Comparison of ENCODE assay signal across 8 cellular contexts in genomic region chr10:75402486-75403143, GRCh38. TPM values are rescaled to one million over a fixed set of nuclear protein-coding genes. Genes with fewer than 3 reads are reported as not detected.
A peak's percentile ranks its signal among the peaks of the same experiment; 100 is the strongest.
DNase-seq lines count a peak whose midpoint lies in the region; ATAC-seq and TF ChIP-seq lines count a peak whose summit lies in the region.

No MANE protein-coding gene starts in this region.

- peak; percentile 7 for ATAC-seq in WTC11

- H3K27me3 Mint-ChIP-seq in Calu3 (ENCODE audit: unreplicated experiment) (no peaks in the 10 kb centered on the region), WTC11 (ENCODE audit: low read depth) (peaks cover 97% of the 10 kb centered on the region), glutamatergic neuron (ENCODE audit: unreplicated experiment) (peaks cover 30% of the 10 kb centered on the region)

- H3K4me1 Mint-ChIP-seq in Calu3 (ENCODE audit: low read depth, unreplicated experiment) (peaks cover 17% of the 10 kb centered on the region), WTC11 (peaks cover 47% of the 10 kb centered on the region), glutamatergic neuron (ENCODE audit: low read depth, unreplicated experiment) (peaks cover 12% of the 10 kb centered on the region)

- H3K27ac Mint-ChIP-seq in Calu3 (ENCODE audit: unreplicated experiment) (peak overlapping the region; percentile 72), WTC11 (peak overlapping the region; percentile 46; the same call in 1 of the 2 replicates), glutamatergic neuron (ENCODE audit: unreplicated experiment) (peak overlapping the region; percentile 94)

- no peaks in the 10 kb centered on the region for H3K9me3 Mint-ChIP-seq in Calu3 (ENCODE audit: low read depth, unreplicated experiment)
- H3K9me3 Mint-ChIP-seq in WTC11 = no peaks in the 10 kb centered on the region
- H3K9me3 Mint-ChIP-seq in glutamatergic neuron (ENCODE audit: unreplicated experiment) = peaks cover 21% of the 10 kb centered on the region

- CTCF ChIA-PET in Calu3 (lab: Charles Lee) (interaction anchor here (0.6 to 2.0 kb wide), 9 partner anchors 13 to 634 kb away, joined by 3 to 12 read pairs (median 5); partner anchors contain the start of gene COMTD1), WTC11 (lab: Charles Lee) (interaction anchor here (0.6 to 4.2 kb wide), 8 partner anchors 28 to 634 kb away, joined by 3 to 30 read pairs (median 4); no protein-coding TSS in a partner anchor)

- DNase-seq in Calu3 = peak; percentile 69
- DNase-seq in LHCN-M2 (ENCODE audit: low read depth) = peak; percentile 11
- peak; percentile 52 for DNase-seq in WTC11 (ENCODE audit: low spot score)
- peak; percentile 55 for DNase-seq in glutamatergic neuron
- peak; percentile 90 for DNase-seq in pons (ENCODE audit: low spot score)
- DNase-seq in hippocampal formation (lab: John Stamatoyannopoulos, UW) = no peak
- DNase-seq in activated effector memory CD4-positive, alpha-beta T cell treated with Interleukin-2 at 50 U/mL for 16 hours = no peak
- no peak for DNase-seq in activated CD4-positive, alpha-beta T cell treated with anti-CD3 and anti-CD28 coated beads for 1 hour

- no TSS peak for BruUV-seq in Calu3 (replicated peaks; lab: Mats Ljungman, UMichigan)

- POLR2A ChIA-PET in WTC11 (lab: Charles Lee) = interaction anchor here (0.7 kb wide), 1 partner anchor 901 kb away, joined by 4 read pairs; no protein-coding TSS in a partner anchor

- peak overlapping the region; percentile 95 for H3K4me3 Mint-ChIP-seq in Calu3 (ENCODE audit: low read depth, unreplicated experiment)
- H3K4me3 Mint-ChIP-seq in WTC11 = peak overlapping the region; percentile 70
- peak overlapping the region; percentile 98 for H3K4me3 Mint-ChIP-seq in glutamatergic neuron (ENCODE audit: unreplicated experiment)

- no peak for TF ChIP-seq CTCF in Calu3 (IDR thresholded peaks at IDR 0.05; ENCODE audit: unreplicated experiment)
- no peak for TF ChIP-seq CTCF in WTC11 (IDR thresholded peaks at IDR 0.05)
- TF ChIP-seq CTCF in glutamatergic neuron (IDR thresholded peaks at IDR 0.05; ENCODE audit: partially characterized antibody, unreplicated experiment) = no peak

- H3K36me3 Mint-ChIP-seq in Calu3 (ENCODE audit: insufficient read depth, unreplicated experiment) = peaks cover 79% of the 10 kb centered on the region
- H3K36me3 Mint-ChIP-seq in WTC11 = no peaks in the 10 kb centered on the region; the same call in 1 of the 2 replicates
- no peaks in the 10 kb centered on the region for H3K36me3 Mint-ChIP-seq in glutamatergic neuron (ENCODE audit: unreplicated experiment)

- intact Hi-C loops in Calu3 (cut with micrococcal nuclease; ENCODE audit: unreplicated experiment) = loop anchor here (1.0 to 10.0 kb wide), 6 partner anchors 140 to 1710 kb away; no protein-coding TSS in a partner anchor

TF ChIP-seq in WTC11, 78 proteins besides CTCF, POLR2A, EP300 and RAD21:
- TF ChIP-seq TEAD4 (CRISPR knock-in tag; IDR thresholded peaks at IDR 0.05) = no peak
- no peak for TF ChIP-seq GRHL2 (CRISPR knock-in tag; IDR thresholded peaks at IDR 0.05; ENCODE audit: insufficient replicate concordance, severe bottlenecking)
- TF ChIP-seq ZNF317 (CRISPR knock-in tag; IDR thresholded peaks at IDR 0.05; ENCODE audit: borderline replicate concordance, low read depth) = no peak
- no peak for TF ChIP-seq MYBL2 (CRISPR knock-in tag; IDR thresholded peaks at IDR 0.05)
- TF ChIP-seq, protein P1, sequence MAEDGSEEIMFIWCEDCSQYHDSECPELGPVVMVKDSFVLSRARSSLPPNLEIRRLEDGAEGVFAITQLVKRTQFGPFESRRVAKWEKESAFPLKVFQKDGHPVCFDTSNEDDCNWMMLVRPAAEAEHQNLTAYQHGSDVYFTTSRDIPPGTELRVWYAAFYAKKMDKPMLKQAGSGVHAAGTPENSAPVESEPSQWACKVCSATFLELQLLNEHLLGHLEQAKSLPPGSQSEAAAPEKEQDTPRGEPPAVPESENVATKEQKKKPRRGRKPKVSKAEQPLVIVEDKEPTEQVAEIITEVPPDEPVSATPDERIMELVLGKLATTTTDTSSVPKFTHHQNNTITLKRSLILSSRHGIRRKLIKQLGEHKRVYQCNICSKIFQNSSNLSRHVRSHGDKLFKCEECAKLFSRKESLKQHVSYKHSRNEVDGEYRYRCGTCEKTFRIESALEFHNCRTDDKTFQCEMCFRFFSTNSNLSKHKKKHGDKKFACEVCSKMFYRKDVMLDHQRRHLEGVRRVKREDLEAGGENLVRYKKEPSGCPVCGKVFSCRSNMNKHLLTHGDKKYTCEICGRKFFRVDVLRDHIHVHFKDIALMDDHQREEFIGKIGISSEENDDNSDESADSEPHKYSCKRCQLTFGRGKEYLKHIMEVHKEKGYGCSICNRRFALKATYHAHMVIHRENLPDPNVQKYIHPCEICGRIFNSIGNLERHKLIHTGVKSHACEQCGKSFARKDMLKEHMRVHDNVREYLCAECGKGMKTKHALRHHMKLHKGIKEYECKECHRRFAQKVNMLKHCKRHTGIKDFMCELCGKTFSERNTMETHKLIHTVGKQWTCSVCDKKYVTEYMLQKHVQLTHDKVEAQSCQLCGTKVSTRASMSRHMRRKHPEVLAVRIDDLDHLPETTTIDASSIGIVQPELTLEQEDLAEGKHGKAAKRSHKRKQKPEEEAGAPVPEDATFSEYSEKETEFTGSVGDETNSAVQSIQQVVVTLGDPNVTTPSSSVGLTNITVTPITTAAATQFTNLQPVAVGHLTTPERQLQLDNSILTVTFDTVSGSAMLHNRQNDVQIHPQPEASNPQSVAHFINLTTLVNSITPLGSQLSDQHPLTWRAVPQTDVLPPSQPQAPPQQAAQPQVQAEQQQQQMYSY (CRISPR knock-in tag; IDR thresholded peaks at IDR 0.05) = no peak
- TF ChIP-seq ZBTB21 (CRISPR knock-in tag; IDR thresholded peaks at IDR 0.05; ENCODE audit: borderline replicate concordance) = no peak
- no peak for TF ChIP-seq SOX15 (CRISPR knock-in tag; IDR thresholded peaks at IDR 0.05)
- no peak for TF ChIP-seq HMGA2 (CRISPR knock-in tag; IDR thresholded peaks at IDR 0.05)

RNA-seq across cellular contexts. Expression of gene ZNF503, which starts 1.1 kb away (rescaled TPM):
- 12.5 and 12.8 TPM in 2 replicates for total RNA-seq in Calu3 (2022)
- 3.8 and 4.1 TPM in 2 replicates for total RNA-seq in LHCN-M2 (2014; rRNA removed)
- 3.5 TPM for polyA plus RNA-seq in LHCN-M2 (2012)
- total RNA-seq in WTC11 (2021) = 0.25 to 0.39 TPM (median 0.34 TPM) in 3 replicates
- total RNA-seq in glutamatergic neuron (ENCODE audit: unreplicated experiment) = 5.6 TPM

RNA-seq across cellular contexts. Expression of gene LRMDA, which starts 28.8 kb away (rescaled TPM):
- total RNA-seq in Calu3 (2022) (5.5 and 7.6 TPM in 2 replicates), LHCN-M2 (2014; rRNA removed) (not detected in 2 replicates), WTC11 (2021) (0.48 to 0.92 TPM (median 0.78 TPM) in 3 replicates), glutamatergic neuron (ENCODE audit: unreplicated experiment) (2.1 TPM)
- 0.22 TPM for polyA plus RNA-seq in LHCN-M2 (2012)

Comparison
In these comparisons a context has a peak if more than half of its experiments do, and no peak if none do; other contexts are left out.
1. DNase-seq: peak in Calu3 (single experiment), LHCN-M2 (single experiment), WTC11 (single experiment), glutamatergic neuron (single experiment) and pons (single experiment); none in hippocampal formation (0 of 2), activated effector memory CD4-positive, alpha-beta T cell treated with Interleukin-2 at 50 U/mL for 16 hours (single experiment) and activated CD4-positive, alpha-beta T cell treated with anti-CD3 and anti-CD28 coated beads for 1 hour (single experiment).
2. Peak in every context shown above with its lines, with median percentiles within 50 percentile points of each other: H3K27ac Mint-ChIP-seq and H3K4me3 Mint-ChIP-seq.